Comparison of ENCODE assay signal across 9 cellular contexts in genomic region chr16:72787130-72787518, GRCh38.
DNase-seq lines count a peak whose midpoint lies in the region; ATAC-seq, FAIRE-seq and TF ChIP-seq lines count a peak whose summit lies in the region.
"Had no signal": no experiment of that assay in that cellular context is flagged by ENCODE, and none has a peak within 500 bp of the region (broad histone marks: within the 10 kb centered on the region; RNA-seq: fewer than 3 reads in every experiment).

No MANE protein-coding gene starts in this region.

- DNase-seq in MM.1S, result no peak
- DNase-seq in endothelial cell of umbilical vein (ENCODE audit: low read depth, low spot score), result no peak
- DNase-seq in progenitor cell of endocrine pancreas (ENCODE audit: low spot score, unreplicated experiment), result no peak
- DNase-seq in GOT3 (lab: John Stamatoyannopoulos, UW), result no peak
- DNase-seq in amniotic stem cell (lab: John Stamatoyannopoulos, UW), result no peak
- DNase-seq in activated CD4-positive, CD25-positive, alpha-beta regulatory T cell treated with anti-CD3 and anti-CD28 coated beads, Interleukin-2, amount 50 U/mL, for 72 hours, result no peak
- DNase-seq: NCI-H526 treated with DMSO at 0.1 percent for 48 hours had no signal

- dilution Hi-C loops in endothelial cell of umbilical vein (cut with MboI; ENCODE audit: extremely low pct_ligation_motif_present, low sequenced_read_pairs), result no loop called here

- no peaks in the 10 kb centered on the region for H3K9me3 Mint-ChIP-seq in progenitor cell of endocrine pancreas (ENCODE audit: low read depth)

- H3K27me3 Mint-ChIP-seq in progenitor cell of endocrine pancreas, result no peaks in the 10 kb centered on the region

- H3K9ac ChIP-seq in ES-I3 (ENCODE audit: low read depth, low read length) (peak overlapping the region; percentile 68), MM.1S (ENCODE audit: low read length) (no peak overlapping the region), endothelial cell of umbilical vein (replicated peaks; ENCODE audit: extremely low read depth, insufficient read depth, low read length) (peak overlapping the region; percentile 95)

- H3K27me3 ChIP-seq in MM.1S (replicated peaks; ENCODE audit: insufficient read depth, low read length) (no peaks in the 10 kb centered on the region), endothelial cell of umbilical vein (ENCODE audit: control insufficient read depth in 2 of 2, insufficient read depth in 2 of 2, low read length in 2 of 2) (no peaks in the 10 kb centered on the region)

- FAIRE-seq in endothelial cell of umbilical vein (lab: Jason Lieb, UNC), result no peak

- H3K27ac ChIP-seq in MM.1S (ENCODE audit: low read length) (no peak overlapping the region), endothelial cell of umbilical vein (ENCODE audit: insufficient read depth, low read depth, low read length) (peak overlapping the region; percentile 95)

- no peaks in the 10 kb centered on the region for H4K20me1 ChIP-seq in MM.1S (ENCODE audit: insufficient read depth, low read length)
- no peaks in the 10 kb centered on the region for H4K20me1 ChIP-seq in endothelial cell of umbilical vein (replicated peaks; ENCODE audit: control insufficient read depth, extremely low read depth, insufficient read depth, low read length)

- H3K27ac Mint-ChIP-seq in progenitor cell of endocrine pancreas, result peak overlapping the region; percentile 54

- H3K4me3 Mint-ChIP-seq in progenitor cell of endocrine pancreas (ENCODE audit: low read depth), result peak overlapping the region; percentile 72

- intact Hi-C loops in endothelial cell of umbilical vein (cut with micrococcal nuclease), result loop anchor here (2.0 to 10.0 kb wide), 4 partner anchors 122 to 542 kb away; no protein-coding TSS in a partner anchor

- no peak for TF ChIP-seq POLR2A in endothelial cell of umbilical vein (IDR thresholded peaks at IDR 0.05; ENCODE audit: low read depth, low read length)

- H3K4me1 ChIP-seq in ES-I3 (ENCODE audit: insufficient read depth, low read length) (peaks cover 15% of the 10 kb centered on the region), MM.1S (ENCODE audit: low read length) (no peaks in the 10 kb centered on the region), endothelial cell of umbilical vein (ENCODE audit: control insufficient read depth, extremely low read depth, insufficient read depth, low read length) (peaks cover 7% of the 10 kb centered on the region)

- H3K9me2 ChIP-seq in MM.1S (replicated peaks; ENCODE audit: insufficient read depth, low read length), result no peaks in the 10 kb centered on the region

- TSS peak; percentile 58 for BruUV-seq in endothelial cell of umbilical vein (replicated peaks; lab: Mats Ljungman, UMichigan)

- H2AFZ ChIP-seq in MM.1S (ENCODE audit: low read length), result no peak overlapping the region
- H2AFZ ChIP-seq in endothelial cell of umbilical vein (ENCODE audit: low read depth, low read length), result peak overlapping the region; percentile 75

- H3K36me3 ChIP-seq in ES-I3 (ENCODE audit: insufficient read depth, low read length), result 0 out of 2 replicates have a peak, but pooled peaks cover 2% of the 10 kb centered on the region
- H3K36me3 ChIP-seq in MM.1S (replicated peaks; ENCODE audit: insufficient read depth, low read length), result no peaks in the 10 kb centered on the region
- H3K36me3 ChIP-seq in endothelial cell of umbilical vein (ENCODE audit: control insufficient read depth in 2 of 2, extremely low read depth in 1 of 2, insufficient read depth in 2 of 2, low read length in 2 of 2), result peaks cover 0 to 2% of the 10 kb centered on the region in 2 experiments

- H3K9me1 ChIP-seq in endothelial cell of umbilical vein (replicated peaks; ENCODE audit: control insufficient read depth, extremely low read depth, insufficient read depth, low read length), result no peaks in the 10 kb centered on the region

- H3K4me3 ChIP-seq in MM.1S (ENCODE audit: low read length) (peak overlapping the region; percentile 25; the same call in 1 of the 2 replicates), endothelial cell of umbilical vein (replicated peaks in 1 of 3; ENCODE audit: insufficient read depth in 1 of 3, low read depth in 1 of 3, low read length in 3 of 3) (peak overlapping the region in 2 of 3 experiments; percentile 53 to 57)

- TF ChIP-seq CTCF in MM.1S (IDR thresholded peaks at IDR 0.05; ENCODE audit: low read length) (no peak), endothelial cell of umbilical vein (IDR thresholded peaks at IDR 0.05; ENCODE audit: extremely low read depth in 1 of 2, insufficient read depth in 1 of 2, low read depth in 1 of 2, low read length in 2 of 2) (no peak), progenitor cell of endocrine pancreas (IDR thresholded peaks at IDR 0.05; ENCODE audit: unreplicated experiment) (no peak)

- no peaks in the 10 kb centered on the region for H3K79me2 ChIP-seq in MM.1S (ENCODE audit: low read length)
- no peaks in the 10 kb centered on the region for H3K79me2 ChIP-seq in endothelial cell of umbilical vein (ENCODE audit: control insufficient read depth, insufficient read depth, low read length)

- no peaks in the 10 kb centered on the region for H3F3A ChIP-seq in MM.1S (ENCODE audit: insufficient read depth, low read length)

- ATAC-seq in GM21390 (IDR thresholded peaks at IDR 0.05; ENCODE audit: unreplicated experiment), result no peak

- peaks cover 33% of the 10 kb centered on the region for H3K36me3 Mint-ChIP-seq in progenitor cell of endocrine pancreas (ENCODE audit: insufficient read depth)

- CTCF ChIA-PET in endothelial cell of umbilical vein (lab: Charles Lee), result interaction anchor here (0.6 to 2.4 kb wide), 9 partner anchors 9 to 1092 kb away, joined by 3 to 13 read pairs (median 3); no protein-coding TSS in a partner anchor

- POLR2A ChIA-PET in endothelial cell of umbilical vein (lab: Charles Lee), result no interaction called here

- H3K4me2 ChIP-seq in MM.1S (ENCODE audit: low read depth, low read length), result peak overlapping the region; percentile 54; the same call in 1 of the 2 replicates
- peak overlapping the region; percentile 90 for H3K4me2 ChIP-seq in endothelial cell of umbilical vein (ENCODE audit: insufficient read depth, low read length)

- H3K4me1 Mint-ChIP-seq in progenitor cell of endocrine pancreas (ENCODE audit: low read depth), result peaks cover 40% of the 10 kb centered on the region

- H3K9me3 ChIP-seq in ES-I3 (ENCODE audit: control insufficient read depth, insufficient read depth, low read length) (no peaks in the 10 kb centered on the region; the same call in 1 of the 2 replicates), MM.1S (replicated peaks; ENCODE audit: insufficient read depth, low read length) (no peaks in the 10 kb centered on the region), endothelial cell of umbilical vein (replicated peaks; ENCODE audit: control insufficient read depth, insufficient read depth, low read length) (no peaks in the 10 kb centered on the region)

TF ChIP-seq in endothelial cell of umbilical vein, 7 proteins besides CTCF, POLR2A, EP300 and RAD21:
- TF ChIP-seq POLR2AphosphoS5 (IDR thresholded peaks at IDR 0.05; ENCODE audit: insufficient read depth, low read depth, low read length) (no peak), GATA2 (IDR thresholded peaks at IDR 0.05; ENCODE audit: insufficient read depth, insufficient read length, low read depth, low read length) (no peak), FOS (IDR thresholded peaks at IDR 0.05; ENCODE audit: borderline replicate concordance, insufficient read depth, low read length) (no peak), JUN (IDR thresholded peaks at IDR 0.05; ENCODE audit: borderline replicate concordance, insufficient read depth, insufficient read length, low read depth) (no peak), EZH2 (IDR thresholded peaks at IDR 0.05; ENCODE audit: borderline replicate concordance, low read depth, low read length, severe bottlenecking) (no peak)
